20 cellular contexts compared by ENCODE assay signal in genomic region chr6:20757761-20758160, GRCh38.
DNase-seq lines count a peak whose midpoint lies in the region; ATAC-seq and TF ChIP-seq lines count a peak whose summit lies in the region.
"Had no signal": no experiment of that assay in that cellular context is flagged by ENCODE, and none has a peak within 500 bp of the region (broad histone marks: within the 10 kb centered on the region; RNA-seq: fewer than 3 reads in every experiment).

No MANE protein-coding gene starts in this region.

- H3K27ac ChIP-seq in brain microvascular endothelial cell: no peak overlapping the region
- H3K27ac ChIP-seq: coronary artery, heart right ventricle, thoracic aorta had no signal

- H3K27me3 ChIP-seq in brain microvascular endothelial cell (replicated peaks): no peaks in the 10 kb centered on the region
- H3K27me3 ChIP-seq: BE2C, heart right ventricle had no signal

- intact Hi-C loops in Right ventricle myocardium inferior (cut with DNase I): no loop called here

- DNase-seq in AG09309 (ENCODE audit: low read depth) (peak; percentile 52), HS-5 (ENCODE audit: low read depth) (peak; percentile 22), brain microvascular endothelial cell (peak; percentile 28), kidney tubule cell (ENCODE audit: low spot score) (peak; percentile 87), Right ventricle myocardium inferior (ENCODE audit: missing footprints) (no peak), DMS153 (lab: John Stamatoyannopoulos, UW) (no peak)
- DNase-seq: activated CD4-positive, CD25-positive, alpha-beta regulatory T cell; activated gamma-delta T cell; anterior cingulate cortex; BE2C; heart right ventricle; islet precursor cell; NCI-H2171; stimulated activated CD4-positive, alpha-beta T cell treated with anti-CD3 and anti-CD28 coated beads, Interleukin-4, amount 100 ng/mL, for 4 hours; T-helper 17 cell had no signal

- in situ Hi-C loops in brain microvascular endothelial cell (cut with HindIII; ENCODE audit: low pct_ligation_motif_present, low sequenced_read_pairs): no loop called here

- H3K36me3 ChIP-seq in brain microvascular endothelial cell (replicated peaks): no peaks in the 10 kb centered on the region
- H3K36me3 ChIP-seq: BE2C, thoracic aorta had no signal

- ATAC-seq in Right ventricle myocardium inferior (no peak), HG03457 (IDR thresholded peaks at IDR 0.05; ENCODE audit: unreplicated experiment) (no peak), GM19023 (IDR thresholded peaks at IDR 0.05; ENCODE audit: unreplicated experiment) (no peak)
- ATAC-seq: heart right ventricle, sciatic nerve, T-helper 17 cell had no signal

- TF ChIP-seq CTCF in AG09309 (IDR thresholded peaks at IDR 0.05; ENCODE audit: control insufficient read depth, insufficient read depth, low read depth, low read length, missing control alignments): no peak
- no peak for TF ChIP-seq CTCF in brain microvascular endothelial cell (IDR thresholded peaks at IDR 0.05; ENCODE audit: low read depth, low read length, missing control alignments)

- H3K4me3 ChIP-seq in AG09309 (ENCODE audit: control insufficient read depth, low read depth, low read length): no peak overlapping the region
- H3K4me3 ChIP-seq in brain microvascular endothelial cell (ENCODE audit: low read depth, low read length): no peak overlapping the region
- H3K4me3 ChIP-seq: coronary artery, heart right ventricle, thoracic aorta had no signal

Comparison
In these comparisons a context has a peak if more than half of its experiments do, and no peak if none do; other contexts are left out.
1. DNase-seq: peak in AG09309 (single experiment), HS-5 (single experiment), brain microvascular endothelial cell (single experiment) and kidney tubule cell (single experiment); none in Right ventricle myocardium inferior (single experiment) and DMS153 (single experiment).